Comparison of ENCODE assay signal across 10 cellular contexts in genomic region chr19:17450264-17451075, GRCh38. TPM values are rescaled to one million over a fixed set of nuclear protein-coding genes. Genes with fewer than 3 reads are reported as not detected.
DNase-seq lines count a peak whose midpoint lies in the region; ATAC-seq and TF ChIP-seq lines count a peak whose summit lies in the region.
"Had no signal": no experiment of that assay in that cellular context is flagged by ENCODE, and none has a peak within 500 bp of the region (broad histone marks: within the 10 kb centered on the region; RNA-seq: fewer than 3 reads in every experiment).

No MANE protein-coding gene starts in this region.

- peak overlapping the region in 1 of 2 donors; percentile 12 for H3K27ac Mint-ChIP-seq in T-cell
- H3K27ac Mint-ChIP-seq in stimulated activated naive B cell treated with anti-CD40 and anti-IgM and Interleukin-4, amounts not matched to agents 10 μg/mL and 1 μg/mL and 100 μg/mL, for 72 hours = peak overlapping the region; percentile 79

- no peaks in the 10 kb centered on the region for H3K36me3 Mint-ChIP-seq in T-cell
- H3K36me3 Mint-ChIP-seq in stimulated activated naive B cell treated with anti-CD40 and anti-IgM and Interleukin-4, amounts not matched to agents 10 μg/mL and 1 μg/mL and 100 μg/mL, for 72 hours = peaks cover 3% of the 10 kb centered on the region in 2 donors

- peak; percentile 31 for DNase-seq in activated CD4-positive, alpha-beta T cell treated with anti-CD3 and anti-CD28 coated beads for 1 hour
- DNase-seq in activated CD4-positive, alpha-beta T cell treated with anti-CD3 and anti-CD28 coated beads, Interleukin-2, amount 50 U/mL, for 1 hour = no peak
- no peak for DNase-seq in T-cell
- DNase-seq in epithelial cell of esophagus (ENCODE audit: low read depth) = peak; percentile 98
- peak; percentile 20 for DNase-seq in stimulated activated naive B cell treated with anti-CD40 and anti-IgM and Interleukin-4, amounts not matched to agents 10 μg/mL and 1 μg/mL and 100 μg/mL, for 72 hours
- no peak for DNase-seq in NCI-H1436 (lab: John Stamatoyannopoulos, UW)
- DNase-seq in NCI-H1436 treated with DMSO at 0.1 percent for 48 hours (lab: John Stamatoyannopoulos, UW) = no peak
- DNase-seq: SHP77 treated with DMSO at 0.1 percent for 48 hours had no signal

- H3K27me3 Mint-ChIP-seq in T-cell = peaks cover 15 to 28% of the 10 kb centered on the region in 2 donors
- peaks cover 37 to 56% of the 10 kb centered on the region in 2 donors for H3K27me3 Mint-ChIP-seq in stimulated activated naive B cell treated with anti-CD40 and anti-IgM and Interleukin-4, amounts not matched to agents 10 μg/mL and 1 μg/mL and 100 μg/mL, for 72 hours

- ATAC-seq in T-cell (replicated peaks in 1 of 4) = peak in 3 of 4 experiments; percentile 41 to 59 (median 49)
- ATAC-seq in stimulated activated naive B cell treated with anti-CD40 and anti-IgM and Interleukin-4, amounts not matched to agents 10 μg/mL and 1 μg/mL and 100 μg/mL, for 72 hours (replicated peaks) = peak; percentile 62 to 68
- no peak for ATAC-seq in GM21515 (IDR thresholded peaks at IDR 0.05; ENCODE audit: unreplicated experiment)

- H3K4me3 ChIP-seq in epithelial cell of esophagus (ENCODE audit: low read length) = no peak overlapping the region

- H3K9me3 Mint-ChIP-seq in T-cell = no peaks in the 10 kb centered on the region
- peaks cover 3% of the 10 kb centered on the region in 2 donors for H3K9me3 Mint-ChIP-seq in stimulated activated naive B cell treated with anti-CD40 and anti-IgM and Interleukin-4, amounts not matched to agents 10 μg/mL and 1 μg/mL and 100 μg/mL, for 72 hours

- POLR2A ChIA-PET in T-cell (lab: Charles Lee) = no interaction called here

- peak overlapping the region in 1 of 3 donors; percentile 49 for H3K4me3 Mint-ChIP-seq in T-cell
- peak overlapping the region; percentile 7 to 16 for H3K4me3 Mint-ChIP-seq in stimulated activated naive B cell treated with anti-CD40 and anti-IgM and Interleukin-4, amounts not matched to agents 10 μg/mL and 1 μg/mL and 100 μg/mL, for 72 hours

- H3K4me1 Mint-ChIP-seq in T-cell = peaks cover 15 to 29% (median 19%) of the 10 kb centered on the region in 3 donors
- H3K4me1 Mint-ChIP-seq in stimulated activated naive B cell treated with anti-CD40 and anti-IgM and Interleukin-4, amounts not matched to agents 10 μg/mL and 1 μg/mL and 100 μg/mL, for 72 hours = peaks cover 11 to 18% of the 10 kb centered on the region in 2 donors

- CTCF ChIA-PET in T-cell (lab: Charles Lee) = interaction anchor here in 1 of 2 donors (0.7 kb wide), 1 partner anchor 724 kb away, joined by 4 read pairs; no protein-coding TSS in a partner anchor

- TF ChIP-seq CTCF in epithelial cell of esophagus (IDR thresholded peaks at IDR 0.05; ENCODE audit: insufficient read depth, low read depth, low read length, missing control alignments) = no peak

RNA-seq across cellular contexts. Expression of gene TMEM221, which starts 2.0 kb away (rescaled TPM):
- total RNA-seq in T-cell = not detected
- total RNA-seq: cardiac septum had no signal

RNA-seq across cellular contexts. Expression of gene NXNL1, which starts 10.3 kb away (rescaled TPM):
- total RNA-seq in T-cell = not detected

RNA-seq across cellular contexts. Expression of gene SLC27A1, which starts 19.9 kb away (rescaled TPM):
- total RNA-seq in T-cell = 10 to 100 TPM in 3 of 5 donors, 1 to 10 TPM in 2; 5.9 to 13.3 (median 10.5) TPM

RNA-seq across cellular contexts. Expression of gene MVB12A, which starts 30.6 kb away (rescaled TPM):
- total RNA-seq in T-cell = 10 to 100 TPM; 21.0 to 41.4 (median 35.3) TPM

RNA-seq across cellular contexts. Expression of gene BST2, which starts 45.0 kb away (rescaled TPM):
- total RNA-seq in T-cell = 10 to 100 TPM; 43.9 to 62.0 (median 52.2) TPM

Comparison
In these comparisons a context has a peak if more than half of its experiments do, and no peak if none do; other contexts are left out.
1. DNase-seq: peak in activated CD4-positive, alpha-beta T cell treated with anti-CD3 and anti-CD28 coated beads for 1 hour (single experiment), epithelial cell of esophagus (single experiment) and stimulated activated naive B cell treated with anti-CD40 and anti-IgM and Interleukin-4, amounts not matched to agents 10 μg/mL and 1 μg/mL and 100 μg/mL, for 72 hours (single experiment); none in activated CD4-positive, alpha-beta T cell treated with anti-CD3 and anti-CD28 coated beads, Interleukin-2, amount 50 U/mL, for 1 hour (single experiment), T-cell (0 of 34), NCI-H1436 (single experiment) and NCI-H1436 treated with DMSO at 0.1 percent for 48 hours (single experiment).